19 cellular contexts compared by ENCODE assay signal in genomic region chr4:3367866-3368265, GRCh38.
"Had no signal": no experiment of that assay in that cellular context is flagged by ENCODE, and none has a peak within 500 bp of the region (broad histone marks: within the 10 kb centered on the region; RNA-seq: fewer than 3 reads in every experiment).

No MANE protein-coding gene starts in this region.

- H3K9me3 Mint-ChIP-seq: activated B cell treated with CpG ODN at 0.5 μM for 24 hours; activated CD8-positive, alpha-beta T cell treated with anti-CD3 and anti-CD28 coated beads for 36 hours; activated T-helper 1 cell treated with anti-CD3 and anti-CD28 coated beads, Interleukin-12 subunit alpha, Interleukin-12 subunit beta, Interleukin-2, Interleukin-4 antibody, amounts not matched to agents 30 ng/mL and 10 ng/mL and 1 ng/mL, durations not matched to agents 14 hours and 24 hours and 36 hours; natural killer cell treated with Interleukin-12 subunit alpha and Interleukin-12 subunit beta and Interleukin-15 and Interleukin-18, amount 100 ng/mL, for 72 hours; stimulated activated naive CD8-positive, alpha-beta T cell treated with anti-CD3 and anti-CD28 coated beads, Interleukin-15, amount 100 ng/mL, for 72 hours had no signal

- H3K36me3 Mint-ChIP-seq: natural killer cell treated with Interleukin-12 subunit alpha and Interleukin-12 subunit beta and Interleukin-15 and Interleukin-18, amount 100 ng/mL, for 72 hours had no signal

- H3K4me3 Mint-ChIP-seq: activated B cell treated with CpG ODN at 0.5 μM for 24 hours; activated CD8-positive, alpha-beta T cell treated with anti-CD3 and anti-CD28 coated beads for 36 hours; activated T-helper 1 cell treated with anti-CD3 and anti-CD28 coated beads, Interleukin-12 subunit alpha, Interleukin-12 subunit beta, Interleukin-2, Interleukin-4 antibody, amounts not matched to agents 30 ng/mL and 10 ng/mL and 1 ng/mL, durations not matched to agents 14 hours and 24 hours and 36 hours; natural killer cell treated with Interleukin-12 subunit alpha and Interleukin-12 subunit beta and Interleukin-15 and Interleukin-18, amount 100 ng/mL, for 72 hours had no signal

- H3K27ac Mint-ChIP-seq: activated B cell treated with CpG ODN at 0.5 μM for 24 hours; activated CD8-positive, alpha-beta T cell treated with anti-CD3 and anti-CD28 coated beads for 36 hours; activated T-helper 1 cell treated with anti-CD3 and anti-CD28 coated beads, Interleukin-12 subunit alpha, Interleukin-12 subunit beta, Interleukin-2, Interleukin-4 antibody, amounts not matched to agents 30 ng/mL and 10 ng/mL and 1 ng/mL, durations not matched to agents 14 hours and 24 hours and 36 hours; natural killer cell treated with Interleukin-12 subunit alpha and Interleukin-12 subunit beta and Interleukin-15 and Interleukin-18, amount 100 ng/mL, for 72 hours had no signal

- FAIRE-seq: astrocyte, TTC549 had no signal

- H3K27ac ChIP-seq: cardiac muscle cell, colonic mucosa, foreskin keratinocyte, prostate gland, testis, upper lobe of left lung had no signal

- DNase-seq: activated B cell treated with CpG ODN at 0.5 μM for 24 hours; activated CD4-positive, alpha-beta T cell treated with anti-CD3 and anti-CD28 coated beads for 48 hours; activated CD8-positive, alpha-beta T cell treated with anti-CD3 and anti-CD28 coated beads for 36 hours; colonic mucosa; effector CD8-positive, alpha-beta T cell; foreskin keratinocyte; glutamatergic neuron; kidney glomerular epithelial cell; mesendoderm; stimulated activated naive CD8-positive, alpha-beta T cell treated with anti-CD3 and anti-CD28 coated beads, Interleukin-15, amount 100 ng/mL, for 72 hours; T-helper 2 cell; testis had no signal
